ENCODE assay signal across 10 cellular contexts in genomic region chr5:172906436-172906835, GRCh38. TPM values are rescaled to one million over a fixed set of nuclear protein-coding genes. Genes with fewer than 3 reads are reported as not detected.
A peak's percentile ranks its signal among the peaks of the same experiment; 100 is the strongest.
DNase-seq lines count a peak whose midpoint lies in the region; ATAC-seq and TF ChIP-seq lines count a peak whose summit lies in the region.
"Had no signal": no experiment of that assay in that cellular context is flagged by ENCODE, and none has a peak within 500 bp of the region (broad histone marks: within the 10 kb centered on the region; RNA-seq: fewer than 3 reads in every experiment).

No MANE protein-coding gene starts in this region.

- H3K4me2 ChIP-seq in osteoblast (ENCODE audit: insufficient read depth, low read length) (no peak overlapping the region), neural progenitor cell (no peak overlapping the region)

- peaks cover 5% of the 10 kb centered on the region for H3K36me3 Mint-ChIP-seq in neural progenitor cell

- TF ChIP-seq CTCF in GM06990 (IDR thresholded peaks at IDR 0.05; ENCODE audit: insufficient read depth, low read length, poor library complexity, severe bottlenecking) (no peak), adrenal gland (IDR thresholded peaks at IDR 0.05) (no peak), osteoblast (IDR thresholded peaks at IDR 0.05; ENCODE audit: extremely low read depth, low read depth, low read length) (no peak), neural progenitor cell (IDR thresholded peaks at IDR 0.05) (no peak)

- H3K4me1 Mint-ChIP-seq in neural progenitor cell = peaks cover 10% of the 10 kb centered on the region

- H3K27me3 ChIP-seq in GM06990 (replicated peaks; ENCODE audit: control insufficient read depth, insufficient read depth, low read length) (no peaks in the 10 kb centered on the region), adrenal gland (no peaks in the 10 kb centered on the region), osteoblast (ENCODE audit: insufficient read depth, low read length) (no peaks in the 10 kb centered on the region), neural progenitor cell (no peaks in the 10 kb centered on the region)

- no peak overlapping the region for H3K4me3 Mint-ChIP-seq in neural progenitor cell

- H3K27ac ChIP-seq in adrenal gland (peak overlapping the region in 3 of 5 donors; percentile 46 to 97 (median 94)), osteoblast (ENCODE audit: low read depth, low read length) (peak overlapping the region; percentile 99), neural progenitor cell (no peak overlapping the region)

- H4K20me1 ChIP-seq in osteoblast (ENCODE audit: insufficient read depth, low read length) (no peaks in the 10 kb centered on the region), neural progenitor cell (ENCODE audit: low read depth) (peaks cover 12% of the 10 kb centered on the region)

- H2AFZ ChIP-seq in osteoblast (ENCODE audit: low read length) (no peak overlapping the region), neural progenitor cell (replicated peaks) (no peak overlapping the region)

- no peaks in the 10 kb centered on the region for H3F3A ChIP-seq in neural progenitor cell (ENCODE audit: low read depth)

- H3K9me3 ChIP-seq in adrenal gland (replicated peaks in 1 of 3) (no peaks in the 10 kb centered on the region), osteoblast (ENCODE audit: low read depth, low read length) (no peaks in the 10 kb centered on the region), neural progenitor cell (ENCODE audit: low read depth) (no peaks in the 10 kb centered on the region)

- no peaks in the 10 kb centered on the region for H3K9me3 Mint-ChIP-seq in neural progenitor cell

- ATAC-seq in GM21825 (IDR thresholded peaks at IDR 0.05; ENCODE audit: unreplicated experiment) (peak; percentile 55), GM19328 (IDR thresholded peaks at IDR 0.05; ENCODE audit: unreplicated experiment) (no peak)

- WGBS in adrenal gland, 4 donors = 74 to 84% (median 79%) methylated on average over 6 of the region's 6 CpGs

- H3K79me2 ChIP-seq in osteoblast (ENCODE audit: insufficient read depth, low read length) (peaks cover 4% of the 10 kb centered on the region), neural progenitor cell (ENCODE audit: low read depth) (no peaks in the 10 kb centered on the region)

- H3K9ac ChIP-seq in neural progenitor cell = no peak overlapping the region

- H3K4me3 ChIP-seq in GM06990 (replicated peaks; ENCODE audit: low read depth, low read length) (no peak overlapping the region), adrenal gland (no peak overlapping the region), osteoblast (ENCODE audit: insufficient read depth, low read length) (no peak overlapping the region), neural progenitor cell (no peak overlapping the region)

- peak; percentile 66 for DNase-seq in GM06990 (ENCODE audit: extremely low read depth, insufficient read length)
- DNase-seq in adrenal gland = no peak
- DNase-seq in osteoblast (ENCODE audit: insufficient read length, low spot score, missing footprints) = peak; percentile 87
- no peak for DNase-seq in NCI-H524 (lab: John Stamatoyannopoulos, UW)
- no peak for DNase-seq in anterior cingulate cortex (lab: John Stamatoyannopoulos, UW)
- no peak for DNase-seq in neural progenitor cell (ENCODE audit: low spot score)
- DNase-seq: MM.1S; stimulated activated CD4-positive, alpha-beta T cell treated with anti-CD3 and anti-CD28 coated beads, Interleukin-2, amount 100 ng/mL, for 48 hours had no signal

- H3K27ac Mint-ChIP-seq in neural progenitor cell = no peak overlapping the region

- H3K27me3 Mint-ChIP-seq in neural progenitor cell (ENCODE audit: insufficient read depth, low read depth) = no peaks in the 10 kb centered on the region

- H3K4me1 ChIP-seq in adrenal gland (replicated peaks in 1 of 2) (peaks cover 35 to 48% of the 10 kb centered on the region in 2 donors), osteoblast (ENCODE audit: insufficient read depth, low read length) (peaks cover 59% of the 10 kb centered on the region), neural progenitor cell (peaks cover 14% of the 10 kb centered on the region)

- intact Hi-C loops in adrenal gland (cut with DNase I) = loop anchor here in 1 of 2 donors (10.0 kb wide), 1 partner anchor 132 kb away; the partner anchor contains the start of gene DUSP1

- TF ChIP-seq POLR2A in adrenal gland (IDR thresholded peaks at IDR 0.05) = no peak

- peaks cover 7% of the 10 kb centered on the region for H3K36me3 ChIP-seq in GM06990 (ENCODE audit: control insufficient read depth, insufficient read depth, low read length)
- no peaks in the 10 kb centered on the region for H3K36me3 ChIP-seq in adrenal gland (replicated peaks in 1 of 2)
- H3K36me3 ChIP-seq in osteoblast (ENCODE audit: insufficient read depth, low read length) = peaks cover 7% of the 10 kb centered on the region
- no peaks in the 10 kb centered on the region for H3K36me3 ChIP-seq in neural progenitor cell

RNA-seq across cellular contexts. Expression of gene RPL26L1, which starts 52.8 kb away (rescaled TPM):
- total RNA-seq in adrenal gland (10 to 100 TPM; 11.9 to 58.8 (median 41.6) TPM), osteoblast (40.4 and 43.8 TPM in 2 replicates), neural progenitor cell (ENCODE audit: low replicate concordance) (55.7 and 99.3 TPM in 2 replicates)
- 10 to 100 TPM; 28.5 to 94.8 (median 54.4) TPM for polyA plus RNA-seq in adrenal gland

Comparison
In these comparisons a context has a peak if more than half of its experiments do, and no peak if none do; other contexts are left out.
1. DNase-seq: peak in GM06990 (single experiment) and osteoblast (single experiment); none in adrenal gland (0 of 7), NCI-H524 (0 of 2), anterior cingulate cortex (0 of 58) and neural progenitor cell (single experiment).